In genomic region chr7:150339369-150339768, GRCh38 we compare ENCODE assay signal across 1 cellular context.
TF ChIP-seq lines count a peak whose summit lies in the region.

No MANE protein-coding gene starts in this region.

TF ChIP-seq in IMR-90, 13 proteins besides CTCF, POLR2A, EP300 and RAD21:
- TF ChIP-seq BHLHE40 (IDR thresholded peaks at IDR 0.05; ENCODE audit: low read depth, low read length) = 0 out of 2 replicates have a peak, but pooled peaks have one; percentile 27
- no peak for TF ChIP-seq FOS (IDR thresholded peaks at IDR 0.05; ENCODE audit: low read depth, low read length)
